9 cellular contexts compared by ENCODE assay signal in genomic region chr2:3460831-3461544, GRCh38. TPM values are rescaled to one million over a fixed set of nuclear protein-coding genes. Genes with fewer than 3 reads are reported as not detected.
DNase-seq lines count a peak whose midpoint lies in the region; ATAC-seq and TF ChIP-seq lines count a peak whose summit lies in the region.
"Had no signal": no experiment of that assay in that cellular context is flagged by ENCODE, and none has a peak within 500 bp of the region (broad histone marks: within the 10 kb centered on the region; RNA-seq: fewer than 3 reads in every experiment).

No MANE protein-coding gene starts in this region.

- H2AFZ ChIP-seq in GM23338 (no peak overlapping the region), OCI-LY3 (ENCODE audit: low read depth, low read length) (no peak overlapping the region)

- H3K36me3 ChIP-seq in GM23338 (ENCODE audit: insufficient read depth) (no peaks in the 10 kb centered on the region), OCI-LY3 (replicated peaks; ENCODE audit: low read depth, low read length) (peaks cover 40% of the 10 kb centered on the region), spleen (peaks cover 0 to 92% (median 46%) of the 10 kb centered on the region in 6 donors)

- no peaks in the 10 kb centered on the region for H3K27me3 ChIP-seq in GM23338 (ENCODE audit: insufficient read depth)
- no peaks in the 10 kb centered on the region for H3K27me3 ChIP-seq in OCI-LY3 (ENCODE audit: low read depth, low read length)
- H3K27me3 ChIP-seq in right cardiac atrium (ENCODE audit: control insufficient read depth, insufficient read depth) = no peaks in the 10 kb centered on the region
- no peaks in the 10 kb centered on the region for H3K27me3 ChIP-seq in spleen (replicated peaks in 1 of 7)

- H3K79me2 ChIP-seq in GM23338 (replicated peaks; ENCODE audit: insufficient read depth) (no peaks in the 10 kb centered on the region), OCI-LY3 (ENCODE audit: low read length) (no peaks in the 10 kb centered on the region)

- 78% methylated on average over 34 of the region's 34 CpGs for WGBS in right cardiac atrium
- 89 to 94% (median 92%) methylated on average over 32 to 34 of the region's 34 CpGs for WGBS in spleen, 5 donors

- H4K20me1 ChIP-seq in GM23338 (replicated peaks; ENCODE audit: insufficient read depth) = no peaks in the 10 kb centered on the region
- H4K20me1 ChIP-seq in OCI-LY3 (ENCODE audit: insufficient read depth, low read length) = no peaks in the 10 kb centered on the region

- peaks cover 28% of the 10 kb centered on the region for H3K4me1 Mint-ChIP-seq in GM23338
- peaks cover 50% of the 10 kb centered on the region for H3K4me1 Mint-ChIP-seq in nephron progenitor cell

- H3K9me3 ChIP-seq in OCI-LY3 (ENCODE audit: insufficient read depth, low read length) (no peaks in the 10 kb centered on the region), right cardiac atrium (ENCODE audit: control insufficient read depth, low read length) (no peaks in the 10 kb centered on the region), spleen (no peaks in the 10 kb centered on the region)

- H3K27ac Mint-ChIP-seq in GM23338 (no peak overlapping the region; the same call in 1 of the 2 replicates), nephron progenitor cell (no peak overlapping the region)

- H3K4me3 Mint-ChIP-seq in GM23338 (no peak overlapping the region), nephron progenitor cell (no peak overlapping the region)
- H3K4me3 Mint-ChIP-seq: activated T-cell treated with anti-CD3 and anti-CD28 coated beads, Interleukin-2, amount 50 U/mL, for 24 hours had no signal

- TF ChIP-seq POLR2A in spleen (IDR thresholded peaks at IDR 0.05) = no peak

- no peaks in the 10 kb centered on the region for H3F3A ChIP-seq in GM23338 (replicated peaks; ENCODE audit: low read depth)

- H3K9me3 Mint-ChIP-seq in GM23338 = no peaks in the 10 kb centered on the region
- no peaks in the 10 kb centered on the region for H3K9me3 Mint-ChIP-seq in nephron progenitor cell
- H3K9me3 Mint-ChIP-seq: activated T-cell treated with anti-CD3 and anti-CD28 coated beads, Interleukin-2, amount 50 U/mL, for 24 hours had no signal

- no peak overlapping the region; the same call in 1 of the 2 replicates for H3K27ac ChIP-seq in GM23338 (ENCODE audit: low read depth)
- H3K27ac ChIP-seq in OCI-LY3 (ENCODE audit: low read length) = peak overlapping the region; percentile 83
- peak overlapping the region; percentile 69 for H3K27ac ChIP-seq in right cardiac atrium (ENCODE audit: low read length)
- peak overlapping the region in 4 of 8 donors; percentile 70 to 84 (median 77) for H3K27ac ChIP-seq in spleen

- ATAC-seq in GM23338 = peak; percentile 14
- ATAC-seq in right cardiac atrium = peak in 1 of 2 donors; percentile 42
- ATAC-seq in HG03457 (IDR thresholded peaks at IDR 0.05; ENCODE audit: unreplicated experiment) = no peak

- no peaks in the 10 kb centered on the region for H3K4me1 ChIP-seq in GM23338 (ENCODE audit: insufficient read depth)
- peaks cover 24% of the 10 kb centered on the region for H3K4me1 ChIP-seq in OCI-LY3 (ENCODE audit: low read length)
- H3K4me1 ChIP-seq in right cardiac atrium (ENCODE audit: control insufficient read depth, insufficient read depth, low read length) = peaks cover 3% of the 10 kb centered on the region
- peaks cover 3 to 22% (median 13%) of the 10 kb centered on the region in 6 donors for H3K4me1 ChIP-seq in spleen

- no peak overlapping the region for H3K4me2 ChIP-seq in GM23338
- peak overlapping the region; percentile 72 for H3K4me2 ChIP-seq in OCI-LY3 (ENCODE audit: low read length)

- no peaks in the 10 kb centered on the region for H3K9me2 ChIP-seq in GM23338 (ENCODE audit: insufficient read depth)

- peaks cover 2% of the 10 kb centered on the region for H3K27me3 Mint-ChIP-seq in GM23338 (ENCODE audit: insufficient read depth, low read depth, poor library complexity)
- H3K27me3 Mint-ChIP-seq in nephron progenitor cell (ENCODE audit: low read depth, poor library complexity) = no peaks in the 10 kb centered on the region
- H3K27me3 Mint-ChIP-seq: activated T-cell treated with anti-CD3 and anti-CD28 coated beads, Interleukin-2, amount 50 U/mL, for 24 hours had no signal

- H3K36me3 Mint-ChIP-seq in GM23338 (ENCODE audit: low read depth) (peaks cover 12% of the 10 kb centered on the region), nephron progenitor cell (ENCODE audit: low read depth) (peaks cover 23% of the 10 kb centered on the region)

- peak overlapping the region; percentile 36; the same call in 1 of the 2 replicates for H3K9ac ChIP-seq in OCI-LY3 (ENCODE audit: low read length)

- TF ChIP-seq CTCF in GM23338 (conservative IDR thresholded peaks at IDR 0.05; ENCODE audit: low read depth in 2 of 2) = no peak
- TF ChIP-seq CTCF in OCI-LY3 (IDR thresholded peaks at IDR 0.05; ENCODE audit: low read depth, low read length) = no peak
- TF ChIP-seq CTCF in spleen (IDR thresholded peaks at IDR 0.05 in 8 of 11, conservative IDR thresholded peaks at IDR 0.05 in 3 of 11) = no peak
- no peak for TF ChIP-seq CTCF in nephron progenitor cell (IDR thresholded peaks at IDR 0.05)

- DNase-seq in GM23338 (ENCODE audit: low spot score) = no peak
- DNase-seq in right cardiac atrium = peak in 1 of 3 donors; percentile 66
- peak; percentile 76 for DNase-seq in spleen
- DNase-seq in RKO (ENCODE audit: low spot score) = no peak
- DNase-seq in nephron progenitor cell = no peak
- DNase-seq: activated T-cell treated with anti-CD3 and anti-CD28 coated beads, Interleukin-2, amount 50 U/mL, for 24 hours; NCI-H1436 had no signal

- H3K4me3 ChIP-seq in GM23338 (no peak overlapping the region), OCI-LY3 (ENCODE audit: low read length) (no peak overlapping the region), right cardiac atrium (ENCODE audit: low read length) (no peak overlapping the region), spleen (no peak overlapping the region)

- intact Hi-C loops in right cardiac atrium (cut with DNase I) (loop anchor here in 1 of 4 donors (5.0 kb wide), 1 partner anchor 34 kb away; no protein-coding TSS in a partner anchor), spleen (cut with DNase I; ENCODE audit: low total_unique reads) (no loop called here)

TF ChIP-seq in GM23338, 12 proteins besides CTCF, POLR2A, EP300 and RAD21 (continues in another document):
- no peak for TF ChIP-seq STAT1 (IDR thresholded peaks at IDR 0.05; ENCODE audit: unreplicated experiment)
- TF ChIP-seq EZH2phosphoT487 (IDR thresholded peaks at IDR 0.05; ENCODE audit: unreplicated experiment) = no peak
- no peak for TF ChIP-seq ZNF331 (CRISPR knock-in tag; IDR thresholded peaks at IDR 0.05; ENCODE audit: low read depth)
- TF ChIP-seq CREB1 (CRISPR knock-in tag; IDR thresholded peaks at IDR 0.05; ENCODE audit: low read depth) = no peak
- TF ChIP-seq ETS1 (IDR thresholded peaks at IDR 0.05) = no peak
- TF ChIP-seq NANOG (IDR thresholded peaks at IDR 0.05; ENCODE audit: borderline replicate concordance) = no peak
- TF ChIP-seq REST (IDR thresholded peaks at IDR 0.05; ENCODE audit: unreplicated experiment) = no peak

RNA-seq across cellular contexts. Expression of gene ADI1, which starts 58.3 kb away (rescaled TPM):
- total RNA-seq in GM23338 (2014; rRNA removed; shearing (Covaris generic)) = 16.3 and 17.3 TPM in 2 replicates
- polyA plus RNA-seq in GM23338 (2016; fragmentation: Nextera tagmentation; extraction: Ambion mirVana) (31.9 and 34.1 TPM in 2 replicates), right cardiac atrium (132 TPM), spleen (10 to 100 TPM; 31.8 to 56.0 (median 48.4) TPM)
- total RNA-seq in right cardiac atrium (100 to 1,000 TPM; 124 to 195 (median 159) TPM), spleen (100 to 1,000 TPM in 1 of 7 donors, 10 to 100 TPM in 6; 36.5 to 106 (median 55.8) TPM)
